Comparison of ENCODE assay signal across 23 cellular contexts in the genomic region with DNA sequence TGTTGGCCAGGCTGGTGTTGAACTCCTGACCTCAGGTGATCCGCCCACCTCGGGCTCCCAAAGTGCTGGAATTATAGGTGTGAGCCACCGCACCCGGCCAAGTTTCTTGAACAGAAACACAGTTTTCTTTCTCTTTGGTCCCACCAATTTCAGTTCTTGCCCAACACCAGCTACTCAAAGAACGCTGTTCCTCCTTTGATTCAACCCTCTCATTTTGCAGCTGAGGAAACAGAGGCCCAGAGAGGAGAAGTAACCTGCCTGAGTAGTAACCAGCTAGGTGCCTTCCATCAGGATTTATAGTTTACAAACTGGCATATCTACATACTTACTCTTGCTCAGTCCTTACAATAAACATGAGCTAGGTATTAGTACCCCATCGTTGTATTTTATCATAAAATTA.
"Had no signal": no experiment of that assay in that cellular context is flagged by ENCODE, and none has a peak within 500 bp of the region (broad histone marks: within the 10 kb centered on the region; RNA-seq: fewer than 3 reads in every experiment).

No MANE protein-coding gene starts in this region.

- H3K4me3 ChIP-seq: Peyer's patch had no signal

- DNase-seq: activated CD4-positive, alpha-beta T cell treated with anti-CD3 and anti-CD28 coated beads for 48 hours; activated CD4-positive, alpha-beta T cell treated with anti-CD3 and anti-CD28 coated beads, Interleukin-2, amount 50 U/mL, for 4 hours; activated CD4-positive, CD25-positive, alpha-beta regulatory T cell treated with anti-CD3 and anti-CD28 coated beads, Interleukin-2, amount 50 U/mL, for 72 hours; activated CD8-positive, alpha-beta memory T cell treated with anti-CD3 and anti-CD28 coated beads, Interleukin-2, amount 50 U/mL, for 48 hours; activated CD8-positive, alpha-beta T cell treated with anti-CD3 and anti-CD28 coated beads, Interleukin-2, amount 10 ng/mL, durations not matched to agents 7 days and 5 days; activated effector memory CD4-positive, alpha-beta T cell treated with anti-CD3 and anti-CD28 coated beads, Interleukin-2, amount 50 U/mL, for 16 hours; activated naive CD4-positive, alpha-beta T cell treated with Interleukin-2 at 50 U/mL for 16 hours; activated naive CD8-positive, alpha-beta T cell treated with anti-CD3 and anti-CD28 coated beads, Interleukin-2, amount 50 U/mL, for 24 hours; activated T-cell treated with anti-CD3 and anti-CD28 coated beads, Interleukin-2, amount 50 U/mL, for 24 hours; amygdala; Kasumi-1; KBM-7; NCI-H146; NCI-H187 treated with DMSO at 0.1 percent for 48 hours; NCI-H2081 treated with DMSO at 0.1 percent for 48 hours; NCI-H446; NCI-H524; Peyer's patch; Right ventricle myocardium superior; SW 1271 had no signal

- H3K27me3 ChIP-seq: Peyer's patch had no signal

- ATAC-seq: activated CD8-positive, alpha-beta T cell treated with anti-CD3 and anti-CD28 coated beads, Interleukin-2, amount 10 ng/mL, durations not matched to agents 7 days and 5 days; activated naive CD4-positive, alpha-beta T cell treated with anti-CD3 and anti-CD28 coated beads, Interleukin-2, amount 50 U/mL, for 72 hours; activated naive CD8-positive, alpha-beta T cell treated with anti-CD3 and anti-CD28 coated beads, Interleukin-2, amount 50 U/mL, for 24 hours; WTC11 had no signal

- H3K27ac ChIP-seq: Peyer's patch, RWPE1 had no signal
